ENCODE assay signal across 9 cellular contexts in genomic region chr14:53850714-53851296, GRCh38.
A peak's percentile ranks its signal among the peaks of the same experiment; 100 is the strongest.
DNase-seq lines count a peak whose midpoint lies in the region; ATAC-seq and TF ChIP-seq lines count a peak whose summit lies in the region.
"Had no signal": no experiment of that assay in that cellular context is flagged by ENCODE, and none has a peak within 500 bp of the region (broad histone marks: within the 10 kb centered on the region; RNA-seq: fewer than 3 reads in every experiment).

No MANE protein-coding gene starts in this region.

- POLR2A ChIA-PET in HCT116 (lab: Charles Lee): no interaction called here

- intact Hi-C loops in HCT116 (cut with micrococcal nuclease): no loop called here

- DNase-seq in HCT116 (ENCODE audit: low read depth, low spot score): peak; percentile 40
- DNase-seq in adipocyte (ENCODE audit: low read depth): peak; percentile 64
- peak in 1 of 2 donors; percentile 49 for DNase-seq in foreskin keratinocyte
- DNase-seq in G401 (ENCODE audit: low spot score): no peak
- no peak for DNase-seq in NCI-H187 (lab: John Stamatoyannopoulos, UW)
- DNase-seq: DMS79 treated with DMSO at 0.1 percent for 48 hours, heart right ventricle had no signal

- H3K4me2 ChIP-seq in HCT116 (ENCODE audit: low read length) (peak overlapping the region; percentile 66), skeletal muscle satellite cell (ENCODE audit: low read length) (peak overlapping the region; percentile 17)

- peak overlapping the region; percentile 98 for H2AFZ ChIP-seq in HCT116 (ENCODE audit: low read depth, low read length, poor library complexity, severe bottlenecking)

- TF ChIP-seq RAD21 in HCT116 (IDR thresholded peaks at IDR 0.05; ENCODE audit: low read depth): peak; percentile 8; the same call in 1 of the 2 replicates

- TF ChIP-seq POLR2A in HCT116 (IDR thresholded peaks at IDR 0.05; ENCODE audit: borderline replicate concordance, extremely low read depth, insufficient read depth, insufficient read length): no peak

- no peaks in the 10 kb centered on the region for H4K20me1 ChIP-seq in HCT116 (ENCODE audit: insufficient read depth)

- peaks cover 7% of the 10 kb centered on the region for H3K79me2 ChIP-seq in HCT116 (ENCODE audit: insufficient read depth, low read length)

- peak overlapping the region; percentile 55 for H3K9ac ChIP-seq in HCT116 (ENCODE audit: low read length)
- no peak overlapping the region for H3K9ac ChIP-seq in adipocyte (ENCODE audit: low read length)
- no peak overlapping the region for H3K9ac ChIP-seq in skeletal muscle satellite cell (ENCODE audit: low read depth, low read length)

- H3K4me1 ChIP-seq in HCT116 (ENCODE audit: control insufficient read depth in 1 of 2, insufficient read depth in 2 of 2, low read length in 2 of 2) (peaks cover 76 to 95% of the 10 kb centered on the region in 2 experiments), adipocyte (ENCODE audit: control insufficient read depth, insufficient read depth, low read length) (peaks cover 9% of the 10 kb centered on the region), foreskin keratinocyte (peaks cover 18% of the 10 kb centered on the region), skeletal muscle satellite cell (ENCODE audit: control insufficient read depth, insufficient read depth, low read length) (peaks cover 14% of the 10 kb centered on the region)
- H3K4me1 ChIP-seq: heart right ventricle had no signal

- peak; percentile 49 for ATAC-seq in HCT116
- peak; percentile 11 for ATAC-seq in foreskin keratinocyte
- no peak for ATAC-seq in GM21529 (IDR thresholded peaks at IDR 0.05; ENCODE audit: unreplicated experiment)
- ATAC-seq: heart right ventricle had no signal

- RAD21 ChIA-PET in HCT116 (lab: Charles Lee; ENCODE audit: low non-redundant PET in 1 of 2, low total read pairs in 2 of 2, uncharacterized antibody in 2 of 2, unreplicated experiment in 2 of 2): no interaction called here

- H3K9me3 ChIP-seq in HCT116 (ENCODE audit: control insufficient read depth in 1 of 2, insufficient read depth in 1 of 2, low read depth in 1 of 2, low read length in 2 of 2) (no peaks in the 10 kb centered on the region), adipocyte (ENCODE audit: control insufficient read depth, low read length) (no peaks in the 10 kb centered on the region), skeletal muscle satellite cell (replicated peaks; ENCODE audit: low read length) (no peaks in the 10 kb centered on the region)
- H3K9me3 ChIP-seq: heart right ventricle had no signal

- no peaks in the 10 kb centered on the region for H3K9me2 ChIP-seq in HCT116 (ENCODE audit: insufficient read depth)

- TF ChIP-seq CTCF in HCT116 (IDR thresholded peaks at IDR 0.05 in 2 of 3, conservative IDR thresholded peaks at IDR 0.05 in 1 of 3; ENCODE audit: borderline replicate concordance in 1 of 3, insufficient read depth in 1 of 3, low read depth in 2 of 3, low read length in 2 of 3) (no peak), foreskin keratinocyte (conservative IDR thresholded peaks at IDR 0.05) (no peak)

- no peaks in the 10 kb centered on the region for H3K27me3 ChIP-seq in HCT116 (ENCODE audit: insufficient read depth, low read length)
- H3K27me3 ChIP-seq in adipocyte (replicated peaks; ENCODE audit: control insufficient read depth, insufficient read depth, low read length): no peaks in the 10 kb centered on the region
- H3K27me3 ChIP-seq in foreskin keratinocyte: no peaks in the 10 kb centered on the region
- H3K27me3 ChIP-seq in skeletal muscle satellite cell (ENCODE audit: control insufficient read depth, insufficient read depth, low read length): no peaks in the 10 kb centered on the region
- H3K27me3 ChIP-seq: heart right ventricle had no signal

- in situ Hi-C loops in G401 (cut with HindIII; ENCODE audit: low sequenced_read_pairs): no loop called here

- CTCF ChIA-PET in HCT116 (lab: Charles Lee): no interaction called here

- no peaks in the 10 kb centered on the region for H3K36me3 ChIP-seq in HCT116 (ENCODE audit: control insufficient read depth in 1 of 2, insufficient read depth in 2 of 2, low read length in 2 of 2)
- H3K36me3 ChIP-seq in adipocyte (ENCODE audit: control insufficient read depth, insufficient read depth, low read length, severe bottlenecking): no peaks in the 10 kb centered on the region
- H3K36me3 ChIP-seq in skeletal muscle satellite cell (ENCODE audit: insufficient read depth, low read length): no peaks in the 10 kb centered on the region
- H3K36me3 ChIP-seq: heart right ventricle had no signal

- H3K4me3 ChIP-seq in HCT116 (replicated peaks in 1 of 2; ENCODE audit: low read depth in 1 of 2, low read length in 2 of 2): peak overlapping the region; percentile 36 to 52
- H3K4me3 ChIP-seq in adipocyte (ENCODE audit: low read length): no peak overlapping the region
- no peak overlapping the region for H3K4me3 ChIP-seq in skeletal muscle satellite cell (ENCODE audit: low read length)
- H3K4me3 ChIP-seq: heart right ventricle had no signal

- no TSS peak for BruUV-seq in HCT116 (replicated peaks; lab: Mats Ljungman, UMichigan)

- H3K27ac ChIP-seq in HCT116 (ENCODE audit: low read depth, low read length) (peak overlapping the region; percentile 88), foreskin keratinocyte (no peak overlapping the region)
- H3K27ac ChIP-seq: heart right ventricle had no signal

TF ChIP-seq in HCT116, 20 proteins besides CTCF, POLR2A, EP300 and RAD21:
- peak; percentile 23; the same call in 1 of the 2 replicates for TF ChIP-seq SIN3A (IDR thresholded peaks at IDR 0.05; ENCODE audit: low read depth)
- TF ChIP-seq FOSL1 (IDR thresholded peaks at IDR 0.05; ENCODE audit: low read depth): peak; percentile 20; the same call in 1 of the 2 replicates
- peak; percentile 41; the same call in 1 of the 2 replicates for TF ChIP-seq JUND (IDR thresholded peaks at IDR 0.05)
- TF ChIP-seq SRF (IDR thresholded peaks at IDR 0.05; ENCODE audit: low read depth): 0 out of 2 replicates have a peak, but pooled peaks have one; percentile 7
- peak; percentile 59 for TF ChIP-seq TCF7L2 (IDR thresholded peaks at IDR 0.05; ENCODE audit: borderline replicate concordance, extremely low read depth, insufficient read depth, insufficient read length)
- TF ChIP-seq, protein P1, sequence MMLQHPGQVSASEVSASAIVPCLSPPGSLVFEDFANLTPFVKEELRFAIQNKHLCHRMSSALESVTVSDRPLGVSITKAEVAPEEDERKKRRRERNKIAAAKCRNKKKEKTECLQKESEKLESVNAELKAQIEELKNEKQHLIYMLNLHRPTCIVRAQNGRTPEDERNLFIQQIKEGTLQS (IDR thresholded peaks at IDR 0.05): no peak
- TF ChIP-seq EZH2phosphoT487 (IDR thresholded peaks at IDR 0.05; ENCODE audit: borderline replicate concordance): no peak
- no peak for TF ChIP-seq CBX3 (IDR thresholded peaks at IDR 0.05; ENCODE audit: low read depth)
- peak; percentile 34 for TF ChIP-seq SP1 (IDR thresholded peaks at IDR 0.05; ENCODE audit: low read depth)

Comparison
In these comparisons a context has a peak if more than half of its experiments do, and no peak if none do; other contexts are left out.
1. DNase-seq: peak in HCT116 (single experiment) and adipocyte (single experiment); none in G401 (single experiment) and NCI-H187 (0 of 2).
2. H3K4me3 ChIP-seq: peak in HCT116 (2 of 2); none in adipocyte (single experiment) and skeletal muscle satellite cell (single experiment).